ENCODE assay signal across 32 cellular contexts in the genomic region with DNA sequence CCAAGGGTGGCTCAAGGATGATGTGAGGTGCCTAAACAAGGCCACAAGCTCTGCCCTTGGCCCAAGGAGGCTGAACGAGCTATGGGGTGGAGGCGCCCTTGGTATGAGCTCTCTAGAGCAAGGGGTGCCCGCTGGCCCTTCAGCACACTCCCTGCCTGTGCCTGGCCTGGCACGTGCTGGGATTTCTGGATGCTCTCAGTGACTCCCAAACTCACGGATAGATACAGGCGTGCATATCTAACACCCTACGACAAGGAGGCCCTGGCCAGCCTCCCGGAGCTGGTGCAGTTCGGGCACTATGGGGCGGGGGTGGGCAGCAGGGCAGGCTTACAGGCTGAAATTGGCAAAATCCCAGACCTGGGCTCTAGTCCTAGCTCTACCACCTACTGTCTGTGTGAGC. TPM values are rescaled to one million over a fixed set of nuclear protein-coding genes. Genes with fewer than 3 reads are reported as not detected.
"Had no signal": no experiment of that assay in that cellular context is flagged by ENCODE, and none has a peak within 500 bp of the region (broad histone marks: within the 10 kb centered on the region; RNA-seq: fewer than 3 reads in every experiment).

No MANE protein-coding gene starts in this region.

- ATAC-seq: activated CD4-positive, CD25-positive, alpha-beta regulatory T cell treated with anti-CD3 and anti-CD28 coated beads, Interleukin-2, amount 50 U/mL, for 24 hours; body of pancreas; left lobe of liver; mucosa of descending colon; stimulated activated naive B cell treated with anti-CD40 and anti-IgM and Interleukin-4, amounts not matched to agents 10 μg/mL and 1 μg/mL and 100 μg/mL, for 72 hours; T-helper 17 cell had no signal

- H3K4me1 ChIP-seq: body of pancreas, colonic mucosa had no signal

- H3K27me3 ChIP-seq: adrenal gland, body of pancreas, colonic mucosa, sigmoid colon, stomach, thyroid gland, upper lobe of left lung had no signal

- H3K4me3 ChIP-seq: adrenal gland, body of pancreas, colonic mucosa, gastrocnemius medialis, lung, mucosa of descending colon, sigmoid colon, stomach, thyroid gland, upper lobe of left lung had no signal

- H3K36me3 ChIP-seq: adrenal gland, colonic mucosa, gastrocnemius medialis, sigmoid colon, stomach, thyroid gland, upper lobe of left lung, WERI-Rb-1 had no signal

- DNase-seq: activated CD4-positive, alpha-beta memory T cell treated with anti-CD3 and anti-CD28 coated beads for 36 hours; activated CD4-positive, alpha-beta T cell treated with anti-CD3 and anti-CD28 coated beads, Interleukin-2, amount 10 ng/mL, durations not matched to agents 24 days and 14 days; activated CD8-positive, alpha-beta memory T cell treated with anti-CD3 and anti-CD28 coated beads, Interleukin-2, amount 50 U/mL, for 4 hours; activated effector memory CD4-positive, alpha-beta T cell treated with anti-CD3 and anti-CD28 coated beads, Interleukin-2, amount 50 U/mL, for 16 hours; activated naive CD4-positive, alpha-beta T cell treated with anti-CD3 and anti-CD28 coated beads for 36 hours; activated naive CD8-positive, alpha-beta T cell treated with anti-CD3 and anti-CD28 coated beads for 36 hours; activated T-cell treated with anti-CD3 and anti-CD28 coated beads, Interleukin-2, amount 50 U/mL, for 1 hour; adrenal gland; body of pancreas; cerebellar nuclear complex; colonic mucosa; effector memory CD4-positive, alpha-beta T cell; gastrocnemius medialis; head of caudate nucleus; mucosa of descending colon; sigmoid colon; small intestine; stimulated activated CD4-positive, alpha-beta T cell treated with anti-CD3 and anti-CD28 coated beads, Interleukin-15, amount 100 ng/mL, for 24 hours; stimulated activated CD4-positive, alpha-beta T cell treated with anti-CD3 and anti-CD28 coated beads, Interleukin-2, amount 100 ng/mL, for 24 hours; stimulated activated naive B cell treated with anti-CD40 and anti-IgM and Interleukin-4, amounts not matched to agents 10 μg/mL and 1 μg/mL and 100 μg/mL, for 72 hours; stomach; T-helper 17 cell; T1000; thyroid gland; WERI-Rb-1 had no signal

- H3K27ac ChIP-seq: adrenal gland, body of pancreas, colonic mucosa, gastrocnemius medialis, stomach, thyroid gland, upper lobe of left lung, WERI-Rb-1 had no signal

- H3K9me3 ChIP-seq: adrenal gland, body of pancreas, colonic mucosa, gastrocnemius medialis, mucosa of descending colon, sigmoid colon, stomach, thyroid gland, upper lobe of left lung had no signal

RNA-seq across cellular contexts. Expression of a gene that starts 30.6 kb away (rescaled TPM):
- total RNA-seq: activated CD4-positive, alpha-beta memory T cell treated with anti-CD3 and anti-CD28 coated beads for 36 hours; activated CD4-positive, alpha-beta T cell treated with anti-CD3 and anti-CD28 coated beads, Interleukin-2, amount 10 ng/mL, durations not matched to agents 24 days and 14 days; activated naive CD4-positive, alpha-beta T cell treated with anti-CD3 and anti-CD28 coated beads for 36 hours; activated T-helper 1 cell treated with anti-CD3 and anti-CD28 coated beads, Interleukin-12 subunit alpha, Interleukin-12 subunit beta, Interleukin-2, Interleukin-4 antibody, amounts not matched to agents 30 ng/mL and 10 ng/mL and 1 ng/mL, durations not matched to agents 14 hours and 24 hours and 36 hours; epithelial cell of proximal tubule; myocyte; T-helper 17 cell had no signal
